ENCODE assay signal across 8 cellular contexts in genomic region chr20:50794181-50794845, GRCh38. TPM values are rescaled to one million over a fixed set of nuclear protein-coding genes. Genes with fewer than 3 reads are reported as not detected.
DNase-seq lines count a peak whose midpoint lies in the region; ATAC-seq, FAIRE-seq and TF ChIP-seq lines count a peak whose summit lies in the region.

No MANE protein-coding gene starts in this region.

- H3K27me3 ChIP-seq in CD8-positive, alpha-beta memory T cell (ENCODE audit: insufficient read depth, low read length, poor library complexity, severe bottlenecking), result no peaks in the 10 kb centered on the region
- H3K27me3 ChIP-seq in GM23338 (ENCODE audit: insufficient read depth), result 0 out of 2 replicates have a peak, but pooled peaks cover 4% of the 10 kb centered on the region
- H3K27me3 ChIP-seq in suprapubic skin, result no peaks in the 10 kb centered on the region

- H3K9me3 ChIP-seq in CD8-positive, alpha-beta memory T cell (ENCODE audit: low read length), result no peaks in the 10 kb centered on the region
- H3K9me3 ChIP-seq in iPS-18c (ENCODE audit: control insufficient read depth, insufficient read depth, low read length) (no peaks in the 10 kb centered on the region), suprapubic skin (no peaks in the 10 kb centered on the region)

- H3K27me3 Mint-ChIP-seq in CD8-positive, alpha-beta memory T cell, result no peaks in the 10 kb centered on the region
- H3K27me3 Mint-ChIP-seq in GM23338 (ENCODE audit: insufficient read depth, low read depth, poor library complexity) (peaks cover 12% of the 10 kb centered on the region), WTC11 (ENCODE audit: low read depth) (peaks cover 6% of the 10 kb centered on the region)

- peaks cover 10 to 36% (median 20%) of the 10 kb centered on the region in 3 donors for H3K4me1 Mint-ChIP-seq in CD8-positive, alpha-beta memory T cell
- peaks cover 19% of the 10 kb centered on the region for H3K4me1 Mint-ChIP-seq in GM23338
- peaks cover 22% of the 10 kb centered on the region for H3K4me1 Mint-ChIP-seq in WTC11

- DNase-seq in CD8-positive, alpha-beta memory T cell, result peak in 2 of 5 donors; percentile 2 to 50
- peak; percentile 79 for DNase-seq in GM23338 (ENCODE audit: low spot score)
- DNase-seq in WTC11 (ENCODE audit: low spot score), result peak; percentile 57
- DNase-seq in suprapubic skin (ENCODE audit: low spot score in 2 of 2), result no peak
- DNase-seq in urothelium cell line (ENCODE audit: low spot score), result no peak
- DNase-seq in NCI-H1092 treated with DMSO at 0.1 percent for 48 hours (lab: John Stamatoyannopoulos, UW), result no peak
- no peak for DNase-seq in SW 1271 (lab: John Stamatoyannopoulos, UW)

- peak in 1 of 2 experiments; percentile 61; a peak in 1 of 4 replicates for TF ChIP-seq CTCF in GM23338 (conservative IDR thresholded peaks at IDR 0.05; ENCODE audit: low read depth in 2 of 2)
- TF ChIP-seq CTCF in WTC11 (IDR thresholded peaks at IDR 0.05), result no peak
- TF ChIP-seq CTCF in suprapubic skin (IDR thresholded peaks at IDR 0.05), result no peak

- H3K36me3 ChIP-seq in CD8-positive, alpha-beta memory T cell (ENCODE audit: insufficient read depth, low read length), result peaks cover 4% of the 10 kb centered on the region
- H3K36me3 ChIP-seq in GM23338 (ENCODE audit: insufficient read depth) (no peaks in the 10 kb centered on the region), suprapubic skin (no peaks in the 10 kb centered on the region)

- TF ChIP-seq POLR2A in suprapubic skin (IDR thresholded peaks at IDR 0.05), result no peak

- 22% methylated on average over 27 of the region's 35 CpGs for WGBS in suprapubic skin

- H3K4me2 ChIP-seq in GM23338, result peak overlapping the region; percentile 93

- H3K27ac Mint-ChIP-seq in CD8-positive, alpha-beta memory T cell, result peak overlapping the region; percentile 8 to 87 (median 60)
- H3K27ac Mint-ChIP-seq in GM23338 (no peak overlapping the region), WTC11 (peak overlapping the region; percentile 68)

- no peak for FAIRE-seq in urothelium cell line (lab: Jason Lieb, UNC)

- TF ChIP-seq EP300 in suprapubic skin (IDR thresholded peaks at IDR 0.05), result no peak

- peak; percentile 11 for ATAC-seq in GM23338
- ATAC-seq in WTC11, result peak; percentile 8

- H3K79me2 ChIP-seq in GM23338 (replicated peaks; ENCODE audit: insufficient read depth), result peaks cover 9% of the 10 kb centered on the region

- no peaks in the 10 kb centered on the region; the same call in 1 of the 2 replicates for H4K20me1 ChIP-seq in GM23338 (replicated peaks; ENCODE audit: insufficient read depth)

- H3K9me2 ChIP-seq in GM23338 (ENCODE audit: insufficient read depth), result no peaks in the 10 kb centered on the region

- peak overlapping the region; percentile 76 to 88 (median 83) for H3K4me3 Mint-ChIP-seq in CD8-positive, alpha-beta memory T cell
- H3K4me3 Mint-ChIP-seq in GM23338 (peak overlapping the region; percentile 65), WTC11 (peak overlapping the region; percentile 66)

- peak overlapping the region; percentile 68 for H2AFZ ChIP-seq in GM23338

- H3K36me3 Mint-ChIP-seq in CD8-positive, alpha-beta memory T cell, result peaks cover 0 to 11% (median 2%) of the 10 kb centered on the region in 3 donors
- H3K36me3 Mint-ChIP-seq in GM23338 (ENCODE audit: low read depth) (no peaks in the 10 kb centered on the region), WTC11 (no peaks in the 10 kb centered on the region)

- peaks cover 23% of the 10 kb centered on the region for H3K4me1 ChIP-seq in CD8-positive, alpha-beta memory T cell (ENCODE audit: insufficient read depth, low read length)
- H3K4me1 ChIP-seq in GM23338 (ENCODE audit: insufficient read depth) (peaks cover 16% of the 10 kb centered on the region), suprapubic skin (peaks cover 29% of the 10 kb centered on the region)

- H3F3A ChIP-seq in GM23338 (replicated peaks; ENCODE audit: low read depth), result peaks cover 18% of the 10 kb centered on the region; the same call in 1 of the 2 replicates

- POLR2A ChIA-PET in CD8-positive, alpha-beta memory T cell (lab: Charles Lee), result interaction anchor here (0.5 to 2.9 kb wide), 8 partner anchors 13 to 858 kb away, joined by 3 to 72 read pairs (median 7); partner anchors contain the start of genes ADNP, DPM1, MOCS3 and RNF114
- POLR2A ChIA-PET in WTC11 (lab: Charles Lee), result interaction anchor here (0.6 to 2.4 kb wide), 7 partner anchors 9 to 1290 kb away, joined by 3 to 15 read pairs (median 5); partner anchors contain the start of genes ADNP, DPM1 and MOCS3

- H3K4me3 ChIP-seq in CD8-positive, alpha-beta memory T cell (ENCODE audit: low read length), result peak overlapping the region; percentile 54
- H3K4me3 ChIP-seq in GM23338, result peak overlapping the region; percentile 88
- peak overlapping the region; percentile 24; the same call in 1 of the 2 replicates for H3K4me3 ChIP-seq in iPS-18c (ENCODE audit: insufficient read depth, low read depth, low read length)
- H3K4me3 ChIP-seq in suprapubic skin, result peak overlapping the region; percentile 61

- CTCF ChIA-PET in CD8-positive, alpha-beta memory T cell (lab: Charles Lee), result interaction anchor here (0.6 to 12.2 kb wide), 45 partner anchors 9 to 857 kb away, joined by 3 to 278 read pairs (median 6); partner anchors contain the start of genes ADNP, DPM1 and MOCS3
- CTCF ChIA-PET in WTC11 (lab: Charles Lee), result interaction anchor here (0.6 to 3.6 kb wide), 85 partner anchors 9 to 723 kb away, joined by 3 to 127 read pairs (median 6); partner anchors contain the start of genes ADNP and PARD6B

- H3K9me3 Mint-ChIP-seq in CD8-positive, alpha-beta memory T cell, result no peaks in the 10 kb centered on the region
- H3K9me3 Mint-ChIP-seq in GM23338, result no peaks in the 10 kb centered on the region; the same call in 2 of the 3 replicates
- H3K9me3 Mint-ChIP-seq in WTC11, result no peaks in the 10 kb centered on the region

- no peak overlapping the region for H3K27ac ChIP-seq in CD8-positive, alpha-beta memory T cell (ENCODE audit: low read depth, low read length)
- H3K27ac ChIP-seq in GM23338 (ENCODE audit: low read depth) (peak overlapping the region; percentile 87), suprapubic skin (no peak overlapping the region)

TF ChIP-seq in GM23338, 12 proteins besides CTCF, POLR2A, EP300 and RAD21 (continues in another document):
- TF ChIP-seq ZNF114 (CRISPR knock-in tag; IDR thresholded peaks at IDR 0.05), result no peak
- no peak for TF ChIP-seq ZNF331 (CRISPR knock-in tag; IDR thresholded peaks at IDR 0.05; ENCODE audit: low read depth)
- TF ChIP-seq REST (IDR thresholded peaks at IDR 0.05; ENCODE audit: unreplicated experiment), result no peak

TF ChIP-seq in WTC11, 78 proteins besides CTCF, POLR2A, EP300 and RAD21:
- TF ChIP-seq NR1H2 (CRISPR knock-in tag; IDR thresholded peaks at IDR 0.05), result no peak
- no peak for TF ChIP-seq NFE2L1 (CRISPR knock-in tag; IDR thresholded peaks at IDR 0.05)
- no peak for TF ChIP-seq ZNF121 (CRISPR knock-in tag; IDR thresholded peaks at IDR 0.05)
- TF ChIP-seq ESRRA (CRISPR knock-in tag; IDR thresholded peaks at IDR 0.05; ENCODE audit: borderline replicate concordance), result no peak
- TF ChIP-seq TCF7 (CRISPR knock-in tag; IDR thresholded peaks at IDR 0.05; ENCODE audit: low read depth), result no peak

RNA-seq across cellular contexts. Expression of gene BCAS4, which starts 0.5 kb away (rescaled TPM):
- total RNA-seq in CD8-positive, alpha-beta memory T cell, result 10 to 100 TPM; 23.3 to 25.0 TPM
- polyA plus RNA-seq in CD8-positive, alpha-beta memory T cell, result 29.3 TPM
- 6.3 and 22.2 TPM in 2 replicates for total RNA-seq in GM23338 (2014; rRNA removed; shearing (Covaris generic))
- 22.0 and 24.8 TPM in 2 replicates for polyA plus RNA-seq in GM23338 (2016; fragmentation: Nextera tagmentation; extraction: Ambion mirVana)
- total RNA-seq in WTC11 (2021), result 25.8 to 31.0 TPM (median 29.8 TPM) in 3 replicates
- 1 to 10 TPM in 3 of 4 donors, under 1 TPM in 1; 0.91 to 2.6 (median 1.2) TPM for total RNA-seq in suprapubic skin

Comparison
In these comparisons a context has a peak if more than half of its experiments do, and no peak if none do; other contexts are left out.
1. DNase-seq: peak in GM23338 (single experiment) and WTC11 (single experiment); none in suprapubic skin (0 of 2), urothelium cell line (single experiment), NCI-H1092 treated with DMSO at 0.1 percent for 48 hours (single experiment) and SW 1271 (0 of 2).
2. H3K4me3 ChIP-seq: peak in every context shown above with its lines; median percentile 88 in GM23338; 61 in suprapubic skin; 54 in CD8-positive, alpha-beta memory T cell; 24 in iPS-18c.
3. Peak in every context shown above with its lines, with median percentiles within 50 percentile points of each other: H3K4me3 Mint-ChIP-seq.